Comparison of ENCODE assay signal across 8 cellular contexts in the genomic region with DNA sequence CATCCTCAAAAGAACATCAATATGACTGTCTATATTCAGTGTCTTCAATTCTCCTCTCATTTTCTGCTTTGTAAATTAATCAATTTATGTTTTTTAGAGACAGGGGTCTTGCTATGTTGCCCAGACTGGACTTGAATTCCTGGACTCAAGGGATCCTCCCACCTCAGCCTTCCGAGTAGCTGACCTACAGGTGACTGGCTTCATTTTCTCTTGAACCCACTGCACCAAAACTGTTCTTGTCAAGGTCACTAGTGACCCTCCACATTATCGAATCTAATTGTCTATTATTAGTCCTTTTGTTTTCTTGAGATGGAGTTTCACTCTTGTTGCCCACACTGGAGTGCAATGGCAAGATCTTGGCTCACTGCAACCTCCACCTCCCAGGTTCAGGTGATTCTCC. TPM values are rescaled to one million over a fixed set of nuclear protein-coding genes. Genes with fewer than 3 reads are reported as not detected.
"Had no signal": no experiment of that assay in that cellular context is flagged by ENCODE, and none has a peak within 500 bp of the region (broad histone marks: within the 10 kb centered on the region; RNA-seq: fewer than 3 reads in every experiment).

No MANE protein-coding gene starts in this region.

- ATAC-seq: K562 had no signal

- H3K4me2 ChIP-seq: KMS-11 had no signal

- H3K27ac ChIP-seq: HL-60, KMS-11 had no signal

- H3K27me3 Mint-ChIP-seq: IgD-negative memory B cell had no signal

- DNase-seq: KBM-7, KG1 had no signal

- H3K9ac ChIP-seq: KMS-11 had no signal

- FAIRE-seq: HTR-8/SVneo, K562 had no signal

- H3K27ac Mint-ChIP-seq: IgD-negative memory B cell had no signal

- H3K4me3 ChIP-seq: K562 had no signal

- H3K9me3 Mint-ChIP-seq: IgD-negative memory B cell had no signal

- H3K4me3 Mint-ChIP-seq: IgD-negative memory B cell had no signal

RNA-seq across cellular contexts. Expression of a gene that starts 3.7 kb away (rescaled TPM):
- total RNA-seq: HT-29 had no signal
